Comparison of ENCODE assay signal across 9 cellular contexts in genomic region chr6:31204751-31205145, GRCh38. TPM values are rescaled to one million over a fixed set of nuclear protein-coding genes. Genes with fewer than 3 reads are reported as not detected.
DNase-seq lines count a peak whose midpoint lies in the region; ATAC-seq and TF ChIP-seq lines count a peak whose summit lies in the region.
"Had no signal": no experiment of that assay in that cellular context is flagged by ENCODE, and none has a peak within 500 bp of the region (broad histone marks: within the 10 kb centered on the region; RNA-seq: fewer than 3 reads in every experiment).

No MANE protein-coding gene starts in this region.

- intact Hi-C loops in CD8-positive, alpha-beta T cell (cut with DNase I, micrococcal nuclease): loop anchor here (1.0 to 5.0 kb wide), 3 partner anchors 38 to 68 kb away; partner anchors contain the start of gene HLA-C (in 1 of the 2)
- intact Hi-C loops in body of pancreas (cut with DNase I): no loop called here

- POLR2A ChIA-PET in CD8-positive, alpha-beta T cell (lab: Charles Lee): interaction anchor here (0.9 kb wide), 1 partner anchor 8 kb away, joined by 3 read pairs; no protein-coding TSS in a partner anchor

- peaks cover 18% of the 10 kb centered on the region for H3K36me3 Mint-ChIP-seq in CD8-positive, alpha-beta T cell
- H3K36me3 Mint-ChIP-seq in neural progenitor cell (no peaks in the 10 kb centered on the region), type B pancreatic cell (no peaks in the 10 kb centered on the region)

- peaks cover 47% of the 10 kb centered on the region for H3K4me1 Mint-ChIP-seq in CD8-positive, alpha-beta T cell (ENCODE audit: low read depth)
- H3K4me1 Mint-ChIP-seq in neural progenitor cell: peaks cover 39% of the 10 kb centered on the region
- peaks cover 12% of the 10 kb centered on the region for H3K4me1 Mint-ChIP-seq in type B pancreatic cell (ENCODE audit: unreplicated experiment)

- no peaks in the 10 kb centered on the region for H3K27me3 ChIP-seq in CD8-positive, alpha-beta T cell (ENCODE audit: insufficient read depth, low read length)
- H3K27me3 ChIP-seq in body of pancreas (no peaks in the 10 kb centered on the region), neural progenitor cell (no peaks in the 10 kb centered on the region), MG63 (no peaks in the 10 kb centered on the region)

- peak overlapping the region; percentile 84 for H3K27ac ChIP-seq in CD8-positive, alpha-beta T cell (ENCODE audit: low read depth, low read length)
- H3K27ac ChIP-seq in body of pancreas (peak overlapping the region in 3 of 4 donors; percentile 75 to 92 (median 90)), neural progenitor cell (no peak overlapping the region)

- no peaks in the 10 kb centered on the region for H4K20me1 ChIP-seq in neural progenitor cell (ENCODE audit: low read depth)

- no peak overlapping the region for H3K4me3 ChIP-seq in CD8-positive, alpha-beta T cell (ENCODE audit: low read depth, low read length)
- H3K4me3 ChIP-seq in Jurkat, Clone E6-1 (ENCODE audit: low read length): peak overlapping the region; percentile 52
- H3K4me3 ChIP-seq in body of pancreas (no peak overlapping the region), neural progenitor cell (no peak overlapping the region), MG63 (no peak overlapping the region)

- H3K36me3 ChIP-seq in CD8-positive, alpha-beta T cell (ENCODE audit: insufficient read depth, low read length): no peaks in the 10 kb centered on the region
- H3K36me3 ChIP-seq in body of pancreas (replicated peaks in 1 of 2; ENCODE audit: insufficient read depth in 1 of 2, low read depth in 2 of 2): no peaks in the 10 kb centered on the region
- H3K36me3 ChIP-seq in neural progenitor cell: no peaks in the 10 kb centered on the region
- H3K36me3 ChIP-seq in MG63: no peaks in the 10 kb centered on the region

- H3K9me3 Mint-ChIP-seq in CD8-positive, alpha-beta T cell: no peaks in the 10 kb centered on the region
- H3K9me3 Mint-ChIP-seq in neural progenitor cell (no peaks in the 10 kb centered on the region), type B pancreatic cell (no peaks in the 10 kb centered on the region)

- no peak overlapping the region for H3K4me2 ChIP-seq in neural progenitor cell

- peak overlapping the region; percentile 98 for H3K27ac Mint-ChIP-seq in CD8-positive, alpha-beta T cell
- H3K27ac Mint-ChIP-seq in neural progenitor cell (peak overlapping the region; percentile 78), type B pancreatic cell (no peak overlapping the region)

- peaks cover 8% of the 10 kb centered on the region for H3F3A ChIP-seq in neural progenitor cell (ENCODE audit: low read depth)

- no peak for DNase-seq in CD8-positive, alpha-beta T cell
- no peak for DNase-seq in Jurkat, Clone E6-1 (ENCODE audit: low read depth, low spot score)
- no peak for DNase-seq in body of pancreas
- no peak for DNase-seq in neural progenitor cell (ENCODE audit: low spot score)
- DNase-seq in MG63: no peak
- no peak for DNase-seq in type B pancreatic cell (ENCODE audit: extremely low spot score, unreplicated experiment)

- WGBS in body of pancreas, 2 donors: 81 to 83% methylated on average over 2 to 4 of the region's 4 CpGs

- H3K79me2 ChIP-seq in neural progenitor cell (ENCODE audit: low read depth): no peaks in the 10 kb centered on the region

- H3K4me1 ChIP-seq in CD8-positive, alpha-beta T cell (ENCODE audit: insufficient read depth, low read length): peaks cover 38% of the 10 kb centered on the region
- H3K4me1 ChIP-seq in body of pancreas: peaks cover 58% of the 10 kb centered on the region
- H3K4me1 ChIP-seq in neural progenitor cell: peaks cover 26% of the 10 kb centered on the region

- CTCF ChIA-PET in CD8-positive, alpha-beta T cell (lab: Charles Lee): interaction anchor here (1.2 to 3.3 kb wide), 3 partner anchors 12 to 162 kb away, joined by 3 to 16 read pairs (median 4); no protein-coding TSS in a partner anchor

- no peak for TF ChIP-seq POLR2A in body of pancreas (IDR thresholded peaks at IDR 0.05)

- TF ChIP-seq CTCF in CD8-positive, alpha-beta T cell (IDR thresholded peaks at IDR 0.05): no peak
- no peak for TF ChIP-seq CTCF in body of pancreas (IDR thresholded peaks at IDR 0.05)
- TF ChIP-seq CTCF in neural progenitor cell (IDR thresholded peaks at IDR 0.05): no peak
- TF ChIP-seq CTCF in type B pancreatic cell (conservative IDR thresholded peaks at IDR 0.05): no peak

- H3K4me3 Mint-ChIP-seq in CD8-positive, alpha-beta T cell: peak overlapping the region; percentile 93
- H3K4me3 Mint-ChIP-seq in neural progenitor cell (no peak overlapping the region), type B pancreatic cell (no peak overlapping the region)

- H3K27me3 Mint-ChIP-seq in CD8-positive, alpha-beta T cell (ENCODE audit: low read depth): no peaks in the 10 kb centered on the region
- no peaks in the 10 kb centered on the region for H3K27me3 Mint-ChIP-seq in neural progenitor cell (ENCODE audit: insufficient read depth, low read depth)
- H3K27me3 Mint-ChIP-seq in type B pancreatic cell: peaks cover 16% of the 10 kb centered on the region

- ATAC-seq in CD8-positive, alpha-beta T cell: no peak
- ATAC-seq in body of pancreas (no peak), HG02885 (IDR thresholded peaks at IDR 0.05; ENCODE audit: poor library complexity, unreplicated experiment) (no peak), HG03439 (IDR thresholded peaks at IDR 0.05; ENCODE audit: unreplicated experiment) (no peak)

- H3K9ac ChIP-seq in neural progenitor cell: no peak overlapping the region

- no peaks in the 10 kb centered on the region for H3K9me3 ChIP-seq in CD8-positive, alpha-beta T cell (ENCODE audit: low read length)
- no peaks in the 10 kb centered on the region for H3K9me3 ChIP-seq in body of pancreas
- H3K9me3 ChIP-seq in neural progenitor cell (ENCODE audit: low read depth): no peaks in the 10 kb centered on the region
- no peaks in the 10 kb centered on the region for H3K9me3 ChIP-seq in MG63

- H2AFZ ChIP-seq in neural progenitor cell (replicated peaks): no peak overlapping the region

RNA-seq across cellular contexts. Expression of gene POU5F1, which starts 34.3 kb away (rescaled TPM):
- not detected for total RNA-seq in CD8-positive, alpha-beta T cell
- polyA plus RNA-seq in Jurkat, Clone E6-1 (2012; ENCODE audit: insufficient read depth, insufficient read length): 0.98 TPM
- total RNA-seq in body of pancreas: 10 to 100 TPM in 1 of 2 donors, 1 to 10 TPM in 1; 4.9 to 37.6 TPM
- total RNA-seq in neural progenitor cell (ENCODE audit: low replicate concordance): 17.2 and 17.4 TPM in 2 replicates
- 1.3 and 4.3 TPM in 2 replicates for total RNA-seq in MG63 (2014; rRNA removed; shearing (Covaris generic); ENCODE audit: low replicate concordance)
- total RNA-seq in type B pancreatic cell (ENCODE audit: low replicate concordance): not detected in 2 replicates
- total RNA-seq: posterior vena cava had no signal

RNA-seq across cellular contexts. Expression of gene TCF19, which starts 46.4 kb away (rescaled TPM):
- total RNA-seq in CD8-positive, alpha-beta T cell: 1 to 10 TPM; 2.6 to 2.9 TPM
- polyA plus RNA-seq in Jurkat, Clone E6-1 (2012; ENCODE audit: insufficient read depth, insufficient read length): 50.3 TPM
- total RNA-seq in body of pancreas (1 to 10 TPM; 1.8 to 2.0 TPM), neural progenitor cell (ENCODE audit: low replicate concordance) (6.2 and 9.5 TPM in 2 replicates), type B pancreatic cell (ENCODE audit: low replicate concordance) (8.9 and 18.9 TPM in 2 replicates)
- 17.3 and 25.0 TPM in 2 replicates for total RNA-seq in MG63 (2014; rRNA removed; shearing (Covaris generic); ENCODE audit: low replicate concordance)

RNA-seq across cellular contexts. Expression of gene CCHCR1, which starts 47.1 kb away (rescaled TPM):
- 1 to 10 TPM; 7.5 to 8.0 TPM for total RNA-seq in CD8-positive, alpha-beta T cell
- polyA plus RNA-seq in Jurkat, Clone E6-1 (2012; ENCODE audit: insufficient read depth, insufficient read length): 65.1 TPM
- 10 to 100 TPM; 15.6 to 28.7 TPM for total RNA-seq in body of pancreas
- total RNA-seq in neural progenitor cell (ENCODE audit: low replicate concordance): 23.2 and 54.9 TPM in 2 replicates
- 9.6 and 21.7 TPM in 2 replicates for total RNA-seq in MG63 (2014; rRNA removed; shearing (Covaris generic); ENCODE audit: low replicate concordance)
- 21.9 and 36.8 TPM in 2 replicates for total RNA-seq in type B pancreatic cell (ENCODE audit: low replicate concordance)
